In the genomic region with DNA sequence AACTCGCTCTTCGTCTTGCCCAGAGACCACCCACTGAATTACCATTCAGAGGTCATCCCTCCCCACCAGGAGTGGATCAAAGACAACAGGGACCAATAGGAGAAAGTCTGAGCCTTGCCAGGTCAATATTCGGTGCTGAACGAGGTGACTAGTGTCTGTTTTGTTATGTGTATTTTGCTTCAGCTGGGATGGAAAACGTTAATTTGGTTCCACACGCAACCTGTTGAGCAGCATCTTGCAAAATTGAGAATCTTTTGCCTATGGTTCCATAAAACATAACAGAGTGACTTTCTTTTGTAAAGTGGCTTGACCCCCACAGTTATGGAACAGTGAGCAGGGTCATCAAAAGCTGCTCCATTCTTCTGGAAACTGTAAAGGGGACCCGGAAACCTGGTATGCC, we compare ENCODE assay signal across 6 cellular contexts.
"Had no signal": no experiment of that assay in that cellular context is flagged by ENCODE, and none has a peak within 500 bp of the region (broad histone marks: within the 10 kb centered on the region; RNA-seq: fewer than 3 reads in every experiment).

No MANE protein-coding gene starts in this region.

- H3K4me3 ChIP-seq: GM12878 had no signal

- DNase-seq: GDM1, GF-D8 had no signal

- FAIRE-seq: G401.6, GM12878, GM12892, GM18507 had no signal
